10 cellular contexts compared by ENCODE assay signal in the genomic region with DNA sequence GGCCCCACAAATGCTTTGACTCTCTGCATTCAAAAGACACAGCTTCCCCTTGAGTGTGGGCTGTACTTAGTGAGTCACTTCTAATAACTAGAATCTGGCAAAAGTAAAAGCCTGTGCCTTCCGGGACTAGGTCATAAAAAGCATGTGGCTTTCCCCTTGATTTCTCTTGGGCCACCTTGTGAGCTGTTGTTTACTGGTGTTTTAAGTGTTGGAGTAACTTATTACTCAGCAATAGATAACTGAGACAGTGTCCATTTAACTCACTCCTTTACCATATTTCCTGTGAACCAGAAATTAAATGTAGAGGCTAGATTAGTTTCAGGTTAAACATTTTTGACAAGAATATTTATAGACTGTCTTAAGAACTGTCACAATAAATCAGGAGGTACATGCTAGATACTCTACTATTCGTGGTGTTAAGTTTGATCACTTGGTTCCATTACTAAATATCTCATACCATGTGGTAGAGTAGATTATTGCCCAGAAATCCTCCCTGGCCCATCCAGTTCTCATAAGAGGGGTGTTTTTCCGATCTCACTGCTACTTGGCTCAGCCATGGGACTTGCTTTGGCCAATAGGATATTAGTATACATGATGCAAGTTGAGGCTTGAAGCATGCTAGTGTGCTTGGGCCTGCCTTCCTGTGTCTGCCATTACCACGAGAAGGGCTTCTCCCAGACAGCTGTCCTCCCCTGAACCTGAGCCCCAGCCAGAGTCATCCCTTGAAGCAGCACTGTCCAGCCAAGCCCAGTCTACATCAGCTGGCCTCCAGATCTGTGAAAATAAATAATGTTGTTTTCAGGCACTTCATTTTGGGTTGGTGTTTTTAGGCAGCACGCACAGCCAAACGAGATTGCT. TPM values are rescaled to one million over a fixed set of nuclear protein-coding genes. Genes with fewer than 3 reads are reported as not detected.
DNase-seq lines count a peak whose midpoint lies in the region; ATAC-seq and TF ChIP-seq lines count a peak whose summit lies in the region.
"Had no signal": no experiment of that assay in that cellular context is flagged by ENCODE, and none has a peak within 500 bp of the region (broad histone marks: within the 10 kb centered on the region; RNA-seq: fewer than 3 reads in every experiment).

No MANE protein-coding gene starts in this region.

- no peak overlapping the region for H3K27ac Mint-ChIP-seq in activated T-helper 17 cell treated with anti-CD3 and anti-CD28 coated beads, Interleukin-2, amount 50 U/mL, for 72 hours

- peak; percentile 70 for ATAC-seq in GM19455 (IDR thresholded peaks at IDR 0.05; ENCODE audit: unreplicated experiment)
- peak; percentile 78 for ATAC-seq in HG03108 (IDR thresholded peaks at IDR 0.05; ENCODE audit: unreplicated experiment)
- ATAC-seq in activated T-helper 17 cell treated with anti-CD3 and anti-CD28 coated beads, Interleukin-2, amount 50 U/mL, for 72 hours (replicated peaks) = peak; percentile 89
- no peak for ATAC-seq in left lobe of liver

- DNase-seq in A673 (ENCODE audit: low spot score) (peak; percentile 53), left lobe of liver (ENCODE audit: low spot score) (no peak), SKM-1 treated with dmso at 0.1 percent for 144 hours (lab: John Stamatoyannopoulos, UW; ENCODE audit: unreplicated experiment) (no peak), OCI-M2 (lab: John Stamatoyannopoulos, UW; ENCODE audit: unreplicated experiment) (no peak)
- no peak for DNase-seq in activated naive CD4-positive, alpha-beta T cell treated with anti-CD3 and anti-CD28 coated beads, Interleukin-2, amount 50 U/mL, for 16 hours
- DNase-seq: NCI-H1694 treated with DMSO at 0.1 percent for 48 hours had no signal

- H3K36me3 Mint-ChIP-seq in activated T-helper 17 cell treated with anti-CD3 and anti-CD28 coated beads, Interleukin-2, amount 50 U/mL, for 72 hours (ENCODE audit: low read depth) = no peaks in the 10 kb centered on the region

- H3K27me3 ChIP-seq in A673 (replicated peaks; ENCODE audit: insufficient read depth, low read depth, low read length, poor library complexity) = no peaks in the 10 kb centered on the region

- H3K4me1 Mint-ChIP-seq in activated T-helper 17 cell treated with anti-CD3 and anti-CD28 coated beads, Interleukin-2, amount 50 U/mL, for 72 hours = no peaks in the 10 kb centered on the region

- no peaks in the 10 kb centered on the region for H3K36me3 ChIP-seq in A673 (ENCODE audit: insufficient read depth, low read length, poor library complexity, severe bottlenecking)

- H3K27ac ChIP-seq in A673 (ENCODE audit: low read depth, low read length, poor library complexity, severe bottlenecking) = no peak overlapping the region
- H3K27ac ChIP-seq: coronary artery had no signal

- H3K27me3 Mint-ChIP-seq in activated T-helper 17 cell treated with anti-CD3 and anti-CD28 coated beads, Interleukin-2, amount 50 U/mL, for 72 hours = no peaks in the 10 kb centered on the region

- CTCF ChIA-PET in A673 (lab: Charles Lee) = no interaction called here

- H3K4me3 ChIP-seq in A673 (ENCODE audit: low read depth, low read length, poor library complexity, severe bottlenecking) = no peak overlapping the region
- H3K4me3 ChIP-seq: coronary artery had no signal

- intact Hi-C loops in A673 (cut with micrococcal nuclease; ENCODE audit: unreplicated experiment) = no loop called here

- TF ChIP-seq CTCF in A673 (conservative IDR thresholded peaks at IDR 0.05; ENCODE audit: low read depth, low read length) = no peak

- no TSS peak for BruUV-seq in A673 (replicated peaks; lab: Mats Ljungman, UMichigan)

- POLR2A ChIA-PET in A673 (lab: Charles Lee; ENCODE audit: low non-redundant PET) = no interaction called here

- H3K9me3 Mint-ChIP-seq in activated T-helper 17 cell treated with anti-CD3 and anti-CD28 coated beads, Interleukin-2, amount 50 U/mL, for 72 hours = no peaks in the 10 kb centered on the region

- no peaks in the 10 kb centered on the region for H3K9me3 ChIP-seq in A673 (ENCODE audit: low read depth, low read length, poor library complexity, severe bottlenecking)

- no peak overlapping the region for H3K4me3 Mint-ChIP-seq in activated T-helper 17 cell treated with anti-CD3 and anti-CD28 coated beads, Interleukin-2, amount 50 U/mL, for 72 hours

- H3K4me1 ChIP-seq in A673 (ENCODE audit: insufficient read depth, low read length, poor library complexity, severe bottlenecking) = no peaks in the 10 kb centered on the region

RNA-seq across cellular contexts. Expression of gene CMBL, which starts 10.4 kb away (rescaled TPM):
- total RNA-seq in A673 (2021) (15.7 and 17.2 TPM in 2 replicates), left lobe of liver (116 TPM)
- under 1 TPM; 0.80 to 0.82 TPM for total RNA-seq in activated T-helper 17 cell treated with anti-CD3 and anti-CD28 coated beads, Interleukin-2, amount 50 U/mL, for 72 hours

RNA-seq across cellular contexts. Expression of gene MARCHF6, which starts 35.4 kb away (rescaled TPM):
- total RNA-seq in A673 (2021) (129 and 144 TPM in 2 replicates), left lobe of liver (67.4 TPM)
- 100 to 1,000 TPM in 1 of 2 donors, 10 to 100 TPM in 1; 87.7 to 157 TPM for total RNA-seq in activated T-helper 17 cell treated with anti-CD3 and anti-CD28 coated beads, Interleukin-2, amount 50 U/mL, for 72 hours
